ENCODE assay signal across 11 cellular contexts in genomic region chr7:29606287-29606721, GRCh38. TPM values are rescaled to one million over a fixed set of nuclear protein-coding genes. Genes with fewer than 3 reads are reported as not detected.
DNase-seq lines count a peak whose midpoint lies in the region; ATAC-seq and TF ChIP-seq lines count a peak whose summit lies in the region.
"Had no signal": no experiment of that assay in that cellular context is flagged by ENCODE, and none has a peak within 500 bp of the region (broad histone marks: within the 10 kb centered on the region; RNA-seq: fewer than 3 reads in every experiment).

No MANE protein-coding gene starts in this region.

- peak overlapping the region; percentile 61 for H3K4me2 ChIP-seq in PC-9

- H3F3A ChIP-seq in PC-9 (ENCODE audit: insufficient read depth, low read depth) = peaks cover 59% of the 10 kb centered on the region

- no peaks in the 10 kb centered on the region for H3K9me2 ChIP-seq in PC-9 (ENCODE audit: insufficient read depth)

- BruUV-seq in PC-9 (replicated peaks; lab: Mats Ljungman, UMichigan) = no TSS peak

- intact Hi-C loops in PC-9 (cut with micrococcal nuclease; ENCODE audit: unreplicated experiment) = loop anchor here (1.0 to 5.0 kb wide), 5 partner anchors 42 to 536 kb away; partner anchors contain the start of genes FKBP14, PLEKHA8 and SCRN1

- no peaks in the 10 kb centered on the region for H3K36me3 ChIP-seq in PC-9 (ENCODE audit: low read depth)
- no peaks in the 10 kb centered on the region for H3K36me3 ChIP-seq in esophagus (ENCODE audit: control insufficient read depth in 2 of 2, insufficient read depth in 2 of 2, low read length in 1 of 2)
- H3K36me3 ChIP-seq: SJCRH30, upper lobe of left lung had no signal

- TF ChIP-seq CTCF in PC-9 (conservative IDR thresholded peaks at IDR 0.05) (no peak), omental fat pad (IDR thresholded peaks at IDR 0.05) (no peak)

- H3K9me3 ChIP-seq in PC-9 (ENCODE audit: insufficient read depth, low read depth) = peaks cover 8% of the 10 kb centered on the region
- no peaks in the 10 kb centered on the region for H3K9me3 ChIP-seq in esophagus (ENCODE audit: control insufficient read depth in 2 of 2, insufficient read depth in 1 of 2, low read depth in 1 of 2, low read length in 1 of 2)
- H3K9me3 ChIP-seq: SJCRH30, upper lobe of left lung had no signal

- CTCF ChIA-PET in PC-9 (lab: Charles Lee) = no interaction called here

- ATAC-seq in omental fat pad (ENCODE audit: low FRiP score) = peak; percentile 51

- H3K27me3 ChIP-seq in PC-9 (ENCODE audit: insufficient read depth, low read depth) (no peaks in the 10 kb centered on the region), esophagus (ENCODE audit: control insufficient read depth in 1 of 2, insufficient read depth in 2 of 2, low read length in 2 of 2) (no peaks in the 10 kb centered on the region)
- H3K27me3 ChIP-seq: SJCRH30, upper lobe of left lung had no signal

- H3K4me3 ChIP-seq in PC-9 = no peak overlapping the region; the same call in 1 of the 2 replicates
- H3K4me3 ChIP-seq in esophagus (ENCODE audit: low read depth in 1 of 2, low read length in 2 of 2) = no peak overlapping the region
- H3K4me3 ChIP-seq: lung, SJCRH30, upper lobe of left lung had no signal

- POLR2A ChIA-PET in PC-9 (lab: Charles Lee; ENCODE audit: unreplicated experiment) = interaction anchor here (0.5 to 0.7 kb wide), 3 partner anchors 18 to 1069 kb away, joined by 3 to 5 read pairs (median 4); no protein-coding TSS in a partner anchor

- no peaks in the 10 kb centered on the region; the same call in 1 of the 2 replicates for H4K20me1 ChIP-seq in PC-9 (ENCODE audit: insufficient read depth)

- no peak overlapping the region for H2AFZ ChIP-seq in PC-9

- H3K4me1 ChIP-seq in PC-9 (replicated peaks; ENCODE audit: insufficient read depth) = peaks cover 56% of the 10 kb centered on the region
- H3K4me1 ChIP-seq in esophagus (ENCODE audit: control insufficient read depth in 2 of 2, insufficient read depth in 2 of 2, low read length in 1 of 2) = peaks cover 3 to 4% of the 10 kb centered on the region in 2 donors

- DNase-seq in ELF-1 (ENCODE audit: low read depth, low spot score) = peak; percentile 81
- DNase-seq in PC-9 = peak; percentile 67 to 96
- DNase-seq in omental fat pad (ENCODE audit: low spot score) = no peak
- no peak for DNase-seq in NCI-H1417 (lab: John Stamatoyannopoulos, UW)
- DNase-seq in nucleus accumbens (lab: John Stamatoyannopoulos, UW) = no peak
- DNase-seq in hippocampal formation (lab: John Stamatoyannopoulos, UW) = no peak
- DNase-seq in dermis blood vessel endothelial cell = no peak
- DNase-seq: upper lobe of left lung had no signal

- peak overlapping the region; percentile 78 for H3K27ac ChIP-seq in PC-9
- peak overlapping the region; percentile 50 to 90 for H3K27ac ChIP-seq in esophagus (ENCODE audit: low read depth in 2 of 2, low read length in 1 of 2)
- H3K27ac ChIP-seq: SJCRH30, upper lobe of left lung had no signal

- 34 to 47% methylated on average over 4 of the region's 4 CpGs for WGBS in esophagus, 2 donors

- no peaks in the 10 kb centered on the region for H3K79me2 ChIP-seq in PC-9 (ENCODE audit: low read depth)

RNA-seq across cellular contexts. Expression of gene PRR15, which starts 42.7 kb away (rescaled TPM):
- total RNA-seq in PC-9 (2021) (64.9 and 71.6 TPM in 2 replicates), omental fat pad (10 to 100 TPM in 1 of 4 donors, 1 to 10 TPM in 3; 2.7 to 24.4 (median 5.1) TPM), dermis blood vessel endothelial cell (0.17 and 0.19 TPM in 2 replicates)
- 1 to 10 TPM in 1 of 2 donors, under 1 TPM in 1; 0.95 to 1.5 TPM for polyA plus RNA-seq in esophagus
- total RNA-seq: SJCRH30 had no signal

Comparison
In these comparisons a context has a peak if more than half of its experiments do, and no peak if none do; other contexts are left out.
1. DNase-seq: peak in ELF-1 (single experiment) and PC-9 (2 of 2); none in omental fat pad (single experiment), NCI-H1417 (0 of 3), nucleus accumbens (0 of 56), hippocampal formation (0 of 2) and dermis blood vessel endothelial cell (single experiment).